In genomic region chr10:53140516-53140915, GRCh38 we compare ENCODE assay signal across 1 cellular context.
TF ChIP-seq lines count a peak whose summit lies in the region.

No MANE protein-coding gene starts in this region.

TF ChIP-seq in HepG2, 621 proteins besides CTCF, POLR2A, EP300 and RAD21 (continued from another document):
- TF ChIP-seq ZNF704 (CRISPR knock-in tag; IDR thresholded peaks at IDR 0.05; ENCODE audit: borderline replicate concordance) (no peak), RARA (CRISPR knock-in tag; IDR thresholded peaks at IDR 0.05) (no peak), CSRNP2 (CRISPR knock-in tag; conservative IDR thresholded peaks at IDR 0.05; ENCODE audit: low read depth) (no peak), ZSCAN12 (CRISPR knock-in tag; IDR thresholded peaks at IDR 0.05) (no peak), ZSCAN22 (CRISPR knock-in tag; IDR thresholded peaks at IDR 0.05) (no peak), SAP130 (CRISPR knock-in tag; IDR thresholded peaks at IDR 0.05; ENCODE audit: low read depth) (no peak)
